In genomic region chr6:50849781-50850180, GRCh38 we compare ENCODE assay signal across 11 cellular contexts. TPM values are rescaled to one million over a fixed set of nuclear protein-coding genes. Genes with fewer than 3 reads are reported as not detected.
A peak's percentile ranks its signal among the peaks of the same experiment; 100 is the strongest.
DNase-seq lines count a peak whose midpoint lies in the region; ATAC-seq and TF ChIP-seq lines count a peak whose summit lies in the region.
"Had no signal": no experiment of that assay in that cellular context is flagged by ENCODE, and none has a peak within 500 bp of the region (broad histone marks: within the 10 kb centered on the region; RNA-seq: fewer than 3 reads in every experiment).

No MANE protein-coding gene starts in this region.

- peak overlapping the region; percentile 39 for H2AFZ ChIP-seq in hepatocyte

- H3K36me3 ChIP-seq in H7 (replicated peaks; ENCODE audit: control insufficient read depth, insufficient read depth, low read length): no peaks in the 10 kb centered on the region
- H3K36me3 ChIP-seq in SK-N-MC (ENCODE audit: insufficient read depth, low read length): no peaks in the 10 kb centered on the region
- no peaks in the 10 kb centered on the region for H3K36me3 ChIP-seq in hepatocyte (replicated peaks; ENCODE audit: insufficient read depth, low read depth)
- H3K36me3 ChIP-seq in rectal smooth muscle tissue (ENCODE audit: control insufficient read depth, insufficient read depth, low read length): no peaks in the 10 kb centered on the region

- DNase-seq in H7 (peak; percentile 67), SK-N-MC (ENCODE audit: low read depth, low spot score) (no peak), hepatocyte (ENCODE audit: low spot score) (no peak), HK-2 (ENCODE audit: unreplicated experiment) (no peak), NOMO-1 (lab: John Stamatoyannopoulos, UW; ENCODE audit: unreplicated experiment in 2 of 2) (no peak)
- no peak for DNase-seq in stimulated activated CD8-positive, alpha-beta memory T cell treated with anti-CD3 and anti-CD28 coated beads, Interleukin-4, amount 100 ng/mL, for 48 hours
- DNase-seq: CD4-positive, CD25-positive, alpha-beta regulatory T cell; GF-D8; naive thymus-derived CD4-positive, alpha-beta T cell had no signal

- no peaks in the 10 kb centered on the region for H4K20me1 ChIP-seq in hepatocyte (ENCODE audit: insufficient read depth, poor library complexity, severe bottlenecking)

- H3K27ac ChIP-seq in SK-N-MC (peak overlapping the region; percentile 89; the same call in 1 of the 2 replicates), hepatocyte (no peak overlapping the region), rectal smooth muscle tissue (ENCODE audit: low read depth, low read length) (no peak overlapping the region)

- no peaks in the 10 kb centered on the region for H3K79me2 ChIP-seq in hepatocyte

- H3K4me3 ChIP-seq in H7 (ENCODE audit: insufficient read depth, low read depth, low read length) (peak overlapping the region; percentile 24; the same call in 1 of the 2 replicates), SK-N-MC (peak overlapping the region; percentile 38), hepatocyte (peak overlapping the region; percentile 18), rectal smooth muscle tissue (ENCODE audit: low read length) (peak overlapping the region; percentile 49)

- no peak for TF ChIP-seq CTCF in hepatocyte (IDR thresholded peaks at IDR 0.05; ENCODE audit: poor library complexity)

- peak overlapping the region; percentile 81 for H3K4me2 ChIP-seq in hepatocyte

- H3K9me2 ChIP-seq in hepatocyte (replicated peaks; ENCODE audit: insufficient read depth): no peaks in the 10 kb centered on the region

- H3K4me1 ChIP-seq in hepatocyte (ENCODE audit: insufficient read depth) (peaks cover 11% of the 10 kb centered on the region), rectal smooth muscle tissue (ENCODE audit: control insufficient read depth, insufficient read depth, low read length) (no peaks in the 10 kb centered on the region)

- H3K9me3 ChIP-seq in SK-N-MC (ENCODE audit: low read depth, low read length) (no peaks in the 10 kb centered on the region), hepatocyte (ENCODE audit: low read depth) (no peaks in the 10 kb centered on the region)

- no peak for ATAC-seq in HG02884 (IDR thresholded peaks at IDR 0.05; ENCODE audit: unreplicated experiment)
- ATAC-seq: naive thymus-derived CD4-positive, alpha-beta T cell had no signal

- no peak overlapping the region for H3K9ac ChIP-seq in SK-N-MC (ENCODE audit: insufficient read length)
- no peak overlapping the region for H3K9ac ChIP-seq in rectal smooth muscle tissue (ENCODE audit: low read length)

- H3K27me3 ChIP-seq in H7 (ENCODE audit: control insufficient read depth, insufficient read depth, low read length) (peaks cover 98% of the 10 kb centered on the region), hepatocyte (peaks cover 100% of the 10 kb centered on the region), rectal smooth muscle tissue (ENCODE audit: control insufficient read depth, insufficient read depth, low read length) (peaks cover 22% of the 10 kb centered on the region)

- 2% methylated on average over 21 of the region's 22 CpGs for WGBS in hepatocyte (ENCODE audit: low lambda C conversion rate, missing lambda C conversion rate)

RNA-seq across cellular contexts. Expression of gene TFAP2B, which starts 31.1 kb away (rescaled TPM):
- total RNA-seq in H7 (2014; rRNA removed; shearing (Covaris generic)): not detected in 2 replicates
- 0.64 and 0.73 TPM in 2 replicates for total RNA-seq in hepatocyte
- polyA plus RNA-seq in hepatocyte: 1.3 and 5.7 TPM in 2 replicates
- total RNA-seq: CD4-positive, CD25-positive, alpha-beta regulatory T cell; naive thymus-derived CD4-positive, alpha-beta T cell had no signal
- polyA plus RNA-seq: CD4-positive, CD25-positive, alpha-beta regulatory T cell; naive thymus-derived CD4-positive, alpha-beta T cell had no signal
